Comparison of ENCODE assay signal across 9 cellular contexts in the genomic region with DNA sequence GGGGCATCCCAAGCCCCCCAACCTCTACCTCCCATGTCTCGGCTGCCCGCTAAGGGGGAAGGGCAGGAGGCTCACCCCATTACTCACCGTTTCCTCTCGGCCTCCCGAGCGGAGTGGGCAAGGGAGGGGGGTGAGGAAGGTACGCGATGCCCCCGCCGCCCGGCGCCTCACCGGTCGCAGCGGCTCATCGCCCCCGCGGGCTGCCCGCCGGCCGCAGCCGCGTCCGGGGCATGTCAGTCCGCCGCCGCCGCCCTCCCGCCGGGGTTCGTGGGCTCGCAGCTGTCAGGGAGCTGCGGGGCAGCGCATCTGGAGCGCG. TPM values are rescaled to one million over a fixed set of nuclear protein-coding genes. Genes with fewer than 3 reads are reported as not detected.
DNase-seq lines count a peak whose midpoint lies in the region; ATAC-seq and TF ChIP-seq lines count a peak whose summit lies in the region.
"Had no signal": no experiment of that assay in that cellular context is flagged by ENCODE, and none has a peak within 500 bp of the region (broad histone marks: within the 10 kb centered on the region; RNA-seq: fewer than 3 reads in every experiment).

No MANE protein-coding gene starts in this region.

- TF ChIP-seq POLR2A in suprapubic skin (IDR thresholded peaks at IDR 0.05), result no peak

- H3K4me3 ChIP-seq in HEK293 (ENCODE audit: low read depth, low read length) (peak overlapping the region; percentile 45), iPS-18c (ENCODE audit: insufficient read depth, low read depth, low read length) (peak overlapping the region; percentile 59), suprapubic skin (peak overlapping the region; percentile 60)
- H3K4me3 ChIP-seq: K562 had no signal

- POLR2A ChIA-PET in HEK293 (lab: Yijun Ruan, JAX), result interaction anchor here (0.9 kb wide), 1 partner anchor 24 kb away, joined by 3 read pairs; no protein-coding TSS in a partner anchor

- no peak for TF ChIP-seq EP300 in suprapubic skin (IDR thresholded peaks at IDR 0.05)

- no peak for TF ChIP-seq CTCF in HEK293 (tag by site-specific recombination; IDR thresholded peaks at IDR 0.05)
- no peak for TF ChIP-seq CTCF in suprapubic skin (IDR thresholded peaks at IDR 0.05)

- CTCF ChIA-PET in HEK293 (lab: Yijun Ruan, JAX), result no interaction called here

- peak; percentile 80 for DNase-seq in COLO668 (lab: John Stamatoyannopoulos, UW; ENCODE audit: unreplicated experiment)
- DNase-seq in activated T-helper 1 cell treated with anti-CD3 and anti-CD28 coated beads, Interleukin-12 subunit alpha, Interleukin-12 subunit beta, Interleukin-2, Interleukin-4 antibody, amounts not matched to agents 30 ng/mL and 10 ng/mL and 1 ng/mL, durations not matched to agents 14 hours and 24 hours and 36 hours (ENCODE audit: low spot score), result no peak
- no peak for DNase-seq in suprapubic skin (ENCODE audit: low spot score in 2 of 2)
- DNase-seq in SHP77 (lab: John Stamatoyannopoulos, UW), result no peak
- DNase-seq in NCI-H2029 treated with DMSO at 0.1 percent for 48 hours (lab: John Stamatoyannopoulos, UW), result no peak

- peaks cover 45% of the 10 kb centered on the region for H3K27me3 Mint-ChIP-seq in activated T-helper 1 cell treated with anti-CD3 and anti-CD28 coated beads, Interleukin-12 subunit alpha, Interleukin-12 subunit beta, Interleukin-2, Interleukin-4 antibody, amounts not matched to agents 30 ng/mL and 10 ng/mL and 1 ng/mL, durations not matched to agents 14 hours and 24 hours and 36 hours (ENCODE audit: insufficient read depth)

- H3K27ac Mint-ChIP-seq in activated T-helper 1 cell treated with anti-CD3 and anti-CD28 coated beads, Interleukin-12 subunit alpha, Interleukin-12 subunit beta, Interleukin-2, Interleukin-4 antibody, amounts not matched to agents 30 ng/mL and 10 ng/mL and 1 ng/mL, durations not matched to agents 14 hours and 24 hours and 36 hours, result no peak overlapping the region

- no peak for ATAC-seq in GM18870 (IDR thresholded peaks at IDR 0.05; ENCODE audit: unreplicated experiment)
- ATAC-seq: K562 had no signal

- H3K9me3 Mint-ChIP-seq in activated T-helper 1 cell treated with anti-CD3 and anti-CD28 coated beads, Interleukin-12 subunit alpha, Interleukin-12 subunit beta, Interleukin-2, Interleukin-4 antibody, amounts not matched to agents 30 ng/mL and 10 ng/mL and 1 ng/mL, durations not matched to agents 14 hours and 24 hours and 36 hours, result peaks cover 3% of the 10 kb centered on the region

- no peaks in the 10 kb centered on the region for H3K36me3 Mint-ChIP-seq in activated T-helper 1 cell treated with anti-CD3 and anti-CD28 coated beads, Interleukin-12 subunit alpha, Interleukin-12 subunit beta, Interleukin-2, Interleukin-4 antibody, amounts not matched to agents 30 ng/mL and 10 ng/mL and 1 ng/mL, durations not matched to agents 14 hours and 24 hours and 36 hours (ENCODE audit: low read depth)

- H3K4me1 ChIP-seq in HEK293 (ENCODE audit: control insufficient read depth, insufficient read depth, low read length) (no peaks in the 10 kb centered on the region), suprapubic skin (peaks cover 30% of the 10 kb centered on the region)

- WGBS in suprapubic skin, result no CpG with 5 or more reads among the region's 36 CpGs

- H3K4me1 Mint-ChIP-seq in activated T-helper 1 cell treated with anti-CD3 and anti-CD28 coated beads, Interleukin-12 subunit alpha, Interleukin-12 subunit beta, Interleukin-2, Interleukin-4 antibody, amounts not matched to agents 30 ng/mL and 10 ng/mL and 1 ng/mL, durations not matched to agents 14 hours and 24 hours and 36 hours (ENCODE audit: low read depth), result peaks cover 6% of the 10 kb centered on the region

- H3K9me3 ChIP-seq in HEK293 (ENCODE audit: control insufficient read depth, insufficient read depth, low read depth, low read length) (no peaks in the 10 kb centered on the region), iPS-18c (ENCODE audit: control insufficient read depth, insufficient read depth, low read length) (peaks cover 2% of the 10 kb centered on the region), suprapubic skin (no peaks in the 10 kb centered on the region)

- intact Hi-C loops in activated T-helper 1 cell treated with anti-CD3 and anti-CD28 coated beads, Interleukin-12 subunit alpha, Interleukin-12 subunit beta, Interleukin-2, Interleukin-4 antibody, amounts not matched to agents 30 ng/mL and 10 ng/mL and 1 ng/mL, durations not matched to agents 14 hours and 24 hours and 36 hours (cut with micrococcal nuclease), result loop anchor here (5.0 kb wide), 1 partner anchor 69 kb away; no protein-coding TSS in a partner anchor

- H3K36me3 ChIP-seq in HEK293 (ENCODE audit: control insufficient read depth in 2 of 2, insufficient read depth in 1 of 2, low read length in 2 of 2) (no peaks in the 10 kb centered on the region), suprapubic skin (no peaks in the 10 kb centered on the region)

- no peak overlapping the region; the same call in 1 of the 2 replicates for H3K27ac ChIP-seq in HEK293 (ENCODE audit: extremely low read depth, low read depth, low read length)
- peak overlapping the region; percentile 10 for H3K27ac ChIP-seq in suprapubic skin

- H3K27me3 ChIP-seq in suprapubic skin, result peaks cover 43% of the 10 kb centered on the region

- H3K4me3 Mint-ChIP-seq in activated T-helper 1 cell treated with anti-CD3 and anti-CD28 coated beads, Interleukin-12 subunit alpha, Interleukin-12 subunit beta, Interleukin-2, Interleukin-4 antibody, amounts not matched to agents 30 ng/mL and 10 ng/mL and 1 ng/mL, durations not matched to agents 14 hours and 24 hours and 36 hours, result peak overlapping the region; percentile 80

TF ChIP-seq in HEK293, 187 proteins besides CTCF, POLR2A, EP300 and RAD21:
- TF ChIP-seq, protein P1, sequence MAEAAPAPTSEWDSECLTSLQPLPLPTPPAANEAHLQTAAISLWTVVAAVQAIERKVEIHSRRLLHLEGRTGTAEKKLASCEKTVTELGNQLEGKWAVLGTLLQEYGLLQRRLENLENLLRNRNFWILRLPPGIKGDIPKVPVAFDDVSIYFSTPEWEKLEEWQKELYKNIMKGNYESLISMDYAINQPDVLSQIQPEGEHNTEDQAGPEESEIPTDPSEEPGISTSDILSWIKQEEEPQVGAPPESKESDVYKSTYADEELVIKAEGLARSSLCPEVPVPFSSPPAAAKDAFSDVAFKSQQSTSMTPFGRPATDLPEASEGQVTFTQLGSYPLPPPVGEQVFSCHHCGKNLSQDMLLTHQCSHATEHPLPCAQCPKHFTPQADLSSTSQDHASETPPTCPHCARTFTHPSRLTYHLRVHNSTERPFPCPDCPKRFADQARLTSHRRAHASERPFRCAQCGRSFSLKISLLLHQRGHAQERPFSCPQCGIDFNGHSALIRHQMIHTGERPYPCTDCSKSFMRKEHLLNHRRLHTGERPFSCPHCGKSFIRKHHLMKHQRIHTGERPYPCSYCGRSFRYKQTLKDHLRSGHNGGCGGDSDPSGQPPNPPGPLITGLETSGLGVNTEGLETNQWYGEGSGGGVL (tag by site-specific recombination; IDR thresholded peaks at IDR 0.05), result 0 out of 2 replicates have a peak, but pooled peaks have one; percentile 29
- TF ChIP-seq GLIS2 (tag by site-specific recombination; IDR thresholded peaks at IDR 0.05) (0 out of 2 replicates have a peak, but pooled peaks have one; percentile 9), ZNF747 (tag by site-specific recombination; IDR thresholded peaks at IDR 0.05) (no peak)

RNA-seq across cellular contexts. Expression of a gene that starts 0.5 kb away (rescaled TPM):
- 0.21 and 0.24 TPM in 2 replicates for total RNA-seq in activated T-helper 1 cell treated with anti-CD3 and anti-CD28 coated beads, Interleukin-12 subunit alpha, Interleukin-12 subunit beta, Interleukin-2, Interleukin-4 antibody, amounts not matched to agents 30 ng/mL and 10 ng/mL and 1 ng/mL, durations not matched to agents 14 hours and 24 hours and 36 hours
- under 1 TPM in 2 of 4 donors, not detected in 2; 0.21 to 0.76 TPM for total RNA-seq in suprapubic skin
- total RNA-seq: K562 had no signal
